In the genomic region with DNA sequence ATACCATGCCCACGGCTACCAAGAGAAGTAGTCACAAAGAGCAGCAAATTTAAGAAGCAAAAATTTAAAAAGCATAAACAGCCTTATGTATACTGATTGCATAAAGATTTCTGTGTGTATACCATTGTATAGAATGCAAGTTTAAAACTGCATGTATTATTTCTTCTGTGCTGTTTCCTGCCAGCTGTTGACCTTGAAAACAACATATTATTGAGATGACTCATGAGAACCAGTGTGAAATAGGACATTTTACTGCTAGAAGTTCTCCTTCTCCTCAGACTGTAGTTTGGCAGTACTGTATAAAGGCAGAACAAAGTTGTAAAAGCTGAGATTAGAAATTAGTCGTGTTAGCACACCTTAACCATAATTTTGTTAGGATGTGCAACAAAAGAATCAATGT, we compare ENCODE assay signal across 1 cellular context.
TF ChIP-seq lines count a peak whose summit lies in the region.

No MANE protein-coding gene starts in this region.

TF ChIP-seq in WTC11, 78 proteins besides CTCF, POLR2A, EP300 and RAD21 (continued from another document):
- TF ChIP-seq FOXP1 (CRISPR knock-in tag; IDR thresholded peaks at IDR 0.05; ENCODE audit: borderline replicate concordance) (no peak), GABPB1 (CRISPR knock-in tag; IDR thresholded peaks at IDR 0.05) (peak; percentile 39; the same call in 1 of the 2 replicates)
